18 cellular contexts compared by ENCODE assay signal in genomic region chr18:48216639-48217280, GRCh38.
A peak's percentile ranks its signal among the peaks of the same experiment; 100 is the strongest.
DNase-seq lines count a peak whose midpoint lies in the region; ATAC-seq, FAIRE-seq and TF ChIP-seq lines count a peak whose summit lies in the region.
"Had no signal": no experiment of that assay in that cellular context is flagged by ENCODE, and none has a peak within 500 bp of the region (broad histone marks: within the 10 kb centered on the region; RNA-seq: fewer than 3 reads in every experiment).

No MANE protein-coding gene starts in this region.

- H3K4me3 ChIP-seq in PC-9 (no peak overlapping the region), left lung (no peak overlapping the region)
- H3K4me3 ChIP-seq: gastroesophageal sphincter, SK-N-MC, upper lobe of left lung had no signal

- CTCF ChIA-PET in PC-9 (lab: Charles Lee), result no interaction called here

- H3K79me2 ChIP-seq in PC-9 (ENCODE audit: low read depth), result no peaks in the 10 kb centered on the region

- H3K27ac ChIP-seq in PC-9, result no peak overlapping the region
- no peak overlapping the region for H3K27ac ChIP-seq in left lung
- H3K27ac ChIP-seq: SK-N-MC, upper lobe of left lung had no signal

- POLR2A ChIA-PET in PC-9 (lab: Charles Lee; ENCODE audit: unreplicated experiment), result no interaction called here

- H2AFZ ChIP-seq in PC-9, result no peak overlapping the region

- H3F3A ChIP-seq in PC-9 (ENCODE audit: insufficient read depth, low read depth), result peaks cover 7% of the 10 kb centered on the region; the same call in 1 of the 2 replicates

- H3K4me1 ChIP-seq in PC-9 (replicated peaks; ENCODE audit: insufficient read depth), result peaks cover 22% of the 10 kb centered on the region
- no peaks in the 10 kb centered on the region for H3K4me1 ChIP-seq in left lung
- H3K4me1 ChIP-seq: upper lobe of left lung had no signal

- peak overlapping the region; percentile 47; the same call in 1 of the 2 replicates for H3K4me2 ChIP-seq in PC-9

- H3K9me3 ChIP-seq in PC-9 (ENCODE audit: insufficient read depth, low read depth) (no peaks in the 10 kb centered on the region), left lung (no peaks in the 10 kb centered on the region)
- H3K9me3 ChIP-seq: gastroesophageal sphincter, upper lobe of left lung had no signal

- no peaks in the 10 kb centered on the region for H3K36me3 ChIP-seq in PC-9 (ENCODE audit: low read depth)
- no peaks in the 10 kb centered on the region for H3K36me3 ChIP-seq in left lung
- H3K36me3 ChIP-seq: gastroesophageal sphincter, upper lobe of left lung had no signal

- DNase-seq in DMS53 treated with DMSO at 0.1 percent for 48 hours (lab: John Stamatoyannopoulos, UW; ENCODE audit: unreplicated experiment), result peak; percentile 99
- DNase-seq in NCI-H146 treated with DMSO at 0.1 percent for 48 hours (lab: John Stamatoyannopoulos, UW; ENCODE audit: unreplicated experiment), result peak; percentile 93
- DNase-seq in PC-9, result no peak
- DNase-seq in left lung, result no peak
- DNase-seq in HTR-8/SVneo (ENCODE audit: insufficient read length, low spot score), result no peak
- DNase-seq: activated CD4-positive, alpha-beta T cell treated with anti-CD3 and anti-CD28 coated beads, Interleukin-2, amount 50 U/mL, for 48 hours; AML-193; DND-41; IMR-90; stimulated activated CD4-positive, alpha-beta T cell treated with anti-CD3 and anti-CD28 coated beads, Interleukin-4, amount 100 ng/mL, for 4 hours; upper lobe of left lung had no signal

- H3K27me3 ChIP-seq in PC-9 (ENCODE audit: insufficient read depth, low read depth) (peaks cover 4% of the 10 kb centered on the region; the same call in 1 of the 2 replicates), left lung (no peaks in the 10 kb centered on the region)
- H3K27me3 ChIP-seq: gastroesophageal sphincter, upper lobe of left lung had no signal

- no peaks in the 10 kb centered on the region for H4K20me1 ChIP-seq in PC-9 (ENCODE audit: insufficient read depth)

- FAIRE-seq in HTR-8/SVneo (lab: Jason Lieb, UNC), result no peak
- FAIRE-seq: endothelial cell of umbilical vein, TTC549 had no signal

- intact Hi-C loops in PC-9 (cut with micrococcal nuclease; ENCODE audit: unreplicated experiment) (no loop called here), left lung (cut with DNase I) (no loop called here)

- peak; percentile 27 for ATAC-seq in left lung
- ATAC-seq in GM18498 (IDR thresholded peaks at IDR 0.05; ENCODE audit: unreplicated experiment), result no peak
- no peak for ATAC-seq in GM19467 (IDR thresholded peaks at IDR 0.05; ENCODE audit: unreplicated experiment)
- ATAC-seq: gastroesophageal sphincter, HCT116 had no signal

- no peaks in the 10 kb centered on the region for H3K9me2 ChIP-seq in PC-9 (ENCODE audit: insufficient read depth)

- BruUV-seq in PC-9 (replicated peaks; lab: Mats Ljungman, UMichigan), result no TSS peak

- TF ChIP-seq CTCF in PC-9 (conservative IDR thresholded peaks at IDR 0.05) (no peak), left lung (IDR thresholded peaks at IDR 0.05) (no peak)

Comparison
In these comparisons a context has a peak if more than half of its experiments do, and no peak if none do; other contexts are left out.
1. DNase-seq: peak in DMS53 treated with DMSO at 0.1 percent for 48 hours (single experiment) and NCI-H146 treated with DMSO at 0.1 percent for 48 hours (single experiment); none in PC-9 (0 of 2), left lung (0 of 2) and HTR-8/SVneo (single experiment).